In genomic region chr1:203304391-203304918, GRCh38 we compare ENCODE assay signal across 9 cellular contexts. TPM values are rescaled to one million over a fixed set of nuclear protein-coding genes. Genes with fewer than 3 reads are reported as not detected.
A peak's percentile ranks its signal among the peaks of the same experiment; 100 is the strongest.
DNase-seq lines count a peak whose midpoint lies in the region; ATAC-seq, FAIRE-seq and TF ChIP-seq lines count a peak whose summit lies in the region.
"Had no signal": no experiment of that assay in that cellular context is flagged by ENCODE, and none has a peak within 500 bp of the region (broad histone marks: within the 10 kb centered on the region; RNA-seq: fewer than 3 reads in every experiment).

No MANE protein-coding gene starts in this region.

- POLR2A ChIA-PET in A549 (lab: Yijun Ruan, JAX): interaction anchor here (0.6 to 2.5 kb wide), 15 partner anchors 9 to 1169 kb away, joined by 3 to 34 read pairs (median 4); no protein-coding TSS in a partner anchor

- no peak for TF ChIP-seq EP300 in A549 (IDR thresholded peaks at IDR 0.05)

- TF ChIP-seq CTCF in A549 (IDR thresholded peaks at IDR 0.05) (no peak), astrocyte of the cerebellum (IDR thresholded peaks at IDR 0.05; ENCODE audit: low read depth, low read length, missing control alignments) (no peak), GM13977 (IDR thresholded peaks at IDR 0.05; ENCODE audit: extremely low read depth, insufficient read depth, missing control alignments) (no peak)

- ATAC-seq in A549: no peak

- WGBS in A549 (ENCODE audit: missing lambda C conversion rate): 94% methylated on average over 9 of the region's 9 CpGs

- H3K4me1 ChIP-seq in A549: peaks cover 24% of the 10 kb centered on the region
- H3K4me1 ChIP-seq in mucosa of stomach (ENCODE audit: control insufficient read depth, insufficient read depth, low read length): peaks cover 32% of the 10 kb centered on the region

- in situ Hi-C loops in astrocyte of the cerebellum (cut with HindIII; ENCODE audit: low sequenced_read_pairs): no loop called here
- in situ Hi-C loops in GM13977 (cut with MboI; ENCODE audit: low pct_unique_long_range_greater_than_20kb, low sequenced_read_pairs, unreplicated experiment): no loop called here

- H3K36me3 ChIP-seq in mucosa of stomach (ENCODE audit: control insufficient read depth, insufficient read depth, low read length): peaks cover 30% of the 10 kb centered on the region

- peak overlapping the region; percentile 96 for H3K9ac ChIP-seq in mucosa of stomach (ENCODE audit: low read length)

- no peaks in the 10 kb centered on the region for H3K9me3 ChIP-seq in A549
- no peaks in the 10 kb centered on the region for H3K9me3 ChIP-seq in mucosa of stomach (ENCODE audit: control insufficient read depth, low read length)

- H3K4me2 ChIP-seq in A549: peak overlapping the region; percentile 90

- H3K4me3 ChIP-seq in A549: peak overlapping the region; percentile 93
- peak overlapping the region; percentile 66 for H3K4me3 ChIP-seq in Jurkat, Clone E6-1 (ENCODE audit: low read length)
- H3K4me3 ChIP-seq in astrocyte of the cerebellum (ENCODE audit: low read depth, low read length): peak overlapping the region; percentile 84
- peak overlapping the region; percentile 57 for H3K4me3 ChIP-seq in mucosa of stomach (ENCODE audit: low read length)

- peak overlapping the region; percentile 82 to 97 for H3K27ac ChIP-seq in A549

- TF ChIP-seq RAD21 in A549 (conservative IDR thresholded peaks at IDR 0.05 in 1 of 2, IDR thresholded peaks at IDR 0.05 in 1 of 2): no peak

- DNase-seq in A549 (ENCODE audit: low read depth in 1 of 2, low spot score in 1 of 2): no peak
- DNase-seq in Jurkat, Clone E6-1 (ENCODE audit: low read depth, low spot score): no peak
- DNase-seq in astrocyte of the cerebellum (ENCODE audit: low read depth): no peak
- no peak for DNase-seq in GDM1 (lab: John Stamatoyannopoulos, UW)
- no peak for DNase-seq in NCI-H1436 (lab: John Stamatoyannopoulos, UW)
- DNase-seq in GM13977 (ENCODE audit: low spot score): no peak
- no peak for DNase-seq in putamen (ENCODE audit: low spot score)

- CTCF ChIA-PET in A549 (lab: Yijun Ruan, JAX): interaction anchor here (1.9 kb wide), 1 partner anchor 30 kb away, joined by 5 read pairs; no protein-coding TSS in a partner anchor

- FAIRE-seq in A549 (lab: Jason Lieb, UNC): no peak
- FAIRE-seq: TTC549 had no signal

- no peak for TF ChIP-seq POLR2A in A549 (IDR thresholded peaks at IDR 0.05; ENCODE audit: low read length)

- H3K27me3 ChIP-seq in mucosa of stomach (ENCODE audit: control insufficient read depth, insufficient read depth, low read length): no peaks in the 10 kb centered on the region

TF ChIP-seq in A549, 52 proteins besides CTCF, POLR2A, EP300 and RAD21:
- no peak for TF ChIP-seq POLR2AphosphoS2 (conservative IDR thresholded peaks at IDR 0.05; ENCODE audit: low read length)
- TF ChIP-seq GATA3 (IDR thresholded peaks at IDR 0.05; ENCODE audit: borderline replicate concordance): no peak
- TF ChIP-seq PHF8 (IDR thresholded peaks at IDR 0.05; ENCODE audit: borderline replicate concordance, low read depth): no peak
- TF ChIP-seq FOSB (CRISPR knock-in tag; IDR thresholded peaks at IDR 0.05): no peak
- no peak for TF ChIP-seq MAZ (IDR thresholded peaks at IDR 0.05; ENCODE audit: borderline replicate concordance, low read depth, low read length)

RNA-seq across cellular contexts. Expression of gene BTG2, which starts 0.9 kb away (rescaled TPM):
- polyA plus RNA-seq in A549 (2011; rRNA removed) (16.0 and 16.4 TPM in 2 replicates), A549 (2017; fragmentation: RNase III; extraction: RNeasy Plus Mini Kit Qiagen cat#74134 plus additional on column Dnase treatment) (7.2 to 9.2 TPM (median 8.0 TPM) in 3 replicates)
- 3.9 and 5.7 TPM in 2 replicates for polyA plus RNA-seq in A549 (2012; cell fraction: cytosol; rRNA removed)
- polyA plus RNA-seq in A549 (2012; cell fraction: nucleus; rRNA removed): 5.7 and 5.8 TPM in 2 replicates
- 14.9 and 16.4 TPM in 2 replicates for polyA minus RNA-seq in A549 (2011; rRNA and poly(A)+ RNA removed)
- 7.1 TPM for polyA plus RNA-seq in Jurkat, Clone E6-1 (2012; ENCODE audit: insufficient read depth, insufficient read length)

RNA-seq across cellular contexts. Expression of gene FMOD, which starts 46.5 kb away (rescaled TPM):
- 0.03 and 0.04 TPM in 2 replicates for polyA plus RNA-seq in A549 (2011; rRNA removed)
- polyA plus RNA-seq in A549 (2012; cell fraction: cytosol; rRNA removed): 0.01 TPM in 2 replicates
- 0.02 TPM in 1 of 2 replicates, not detected in the other for polyA plus RNA-seq in A549 (2012; cell fraction: nucleus; rRNA removed)
- polyA plus RNA-seq in A549 (2017; fragmentation: RNase III; extraction: RNeasy Plus Mini Kit Qiagen cat#74134 plus additional on column Dnase treatment): not detected in 3 replicates
- not detected in 2 replicates for polyA minus RNA-seq in A549 (2011; rRNA and poly(A)+ RNA removed)
- polyA plus RNA-seq in Jurkat, Clone E6-1 (2012; ENCODE audit: insufficient read depth, insufficient read length): not detected
